Comparison of ENCODE assay signal across 27 cellular contexts in the genomic region with DNA sequence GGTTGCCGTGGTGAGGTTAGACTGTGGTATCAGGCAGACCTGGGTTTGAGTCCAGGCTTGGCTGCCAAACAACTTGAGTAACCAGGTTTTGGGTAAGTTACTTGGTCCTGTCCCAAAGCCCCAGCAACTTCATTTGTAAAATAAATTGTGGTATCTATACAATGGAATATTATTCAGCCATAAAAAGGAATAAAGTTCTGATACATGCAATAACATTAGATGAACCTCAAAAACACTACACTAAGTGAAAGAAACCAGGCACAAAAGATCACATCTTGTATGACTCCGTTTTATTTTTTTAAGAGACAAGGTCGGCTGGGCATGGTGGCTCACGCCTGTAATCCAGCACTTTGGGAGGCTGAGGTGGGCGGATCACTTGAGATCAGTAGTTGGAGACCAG. TPM values are rescaled to one million over a fixed set of nuclear protein-coding genes. Genes with fewer than 3 reads are reported as not detected.
DNase-seq lines count a peak whose midpoint lies in the region; ATAC-seq, FAIRE-seq and TF ChIP-seq lines count a peak whose summit lies in the region.
"Had no signal": no experiment of that assay in that cellular context is flagged by ENCODE, and none has a peak within 500 bp of the region (broad histone marks: within the 10 kb centered on the region; RNA-seq: fewer than 3 reads in every experiment).

No MANE protein-coding gene starts in this region.

- H3K4me2 ChIP-seq in H1 (ENCODE audit: insufficient read depth in 1 of 2, low read depth in 2 of 2, low read length in 2 of 2) (no peak overlapping the region), PC-3 (ENCODE audit: low read length) (no peak overlapping the region)
- H3K4me2 ChIP-seq: BLaER1 had no signal

- no peaks in the 10 kb centered on the region for H3K36me3 Mint-ChIP-seq in activated CD4-positive, alpha-beta memory T cell treated with anti-CD3 and anti-CD28 coated beads for 36 hours
- H3K36me3 Mint-ChIP-seq: CD14-positive monocyte; CD4-positive, alpha-beta memory T cell; CD4-positive, CD25-positive, alpha-beta regulatory T cell; CD8-positive, alpha-beta memory T cell had no signal

- TF ChIP-seq EP300 in H1 (IDR thresholded peaks at IDR 0.05; ENCODE audit: borderline replicate concordance in 1 of 2, low read depth in 2 of 2, low read length in 2 of 2): no peak

- H4K8ac ChIP-seq in H1 (ENCODE audit: extremely low read depth, insufficient read depth, low read length): no peak overlapping the region

- H3K9me3 Mint-ChIP-seq in activated CD4-positive, alpha-beta memory T cell treated with anti-CD3 and anti-CD28 coated beads for 36 hours: no peaks in the 10 kb centered on the region
- H3K9me3 Mint-ChIP-seq: CD14-positive monocyte; CD4-positive, alpha-beta memory T cell; CD4-positive, CD25-positive, alpha-beta regulatory T cell; CD8-positive, alpha-beta memory T cell had no signal

- no peak for TF ChIP-seq RAD21 in H1 (IDR thresholded peaks at IDR 0.05 in 1 of 2, conservative IDR thresholded peaks at IDR 0.05 in 1 of 2; ENCODE audit: low read depth in 2 of 2, low read length in 2 of 2)

- DNase-seq in H1 (ENCODE audit: low read depth in 1 of 2, low spot score in 2 of 2) (no peak), kidney (no peak), PC-3 (no peak)
- DNase-seq in activated CD4-positive, alpha-beta memory T cell treated with anti-CD3 and anti-CD28 coated beads for 36 hours: no peak
- DNase-seq: 8988T; ACHN; BE2C; C1 segment of cervical spinal cord; CD4-positive, alpha-beta memory T cell; CD4-positive, CD25-positive, alpha-beta regulatory T cell; CD8-positive, alpha-beta memory T cell; COR-L47; DMS 273 treated with DMSO at 0.1 percent for 48 hours; DMS153; DMS53; DMS79; DND-41; EL; GDM1 had no signal

- no peaks in the 10 kb centered on the region for H3K9me2 ChIP-seq in PC-3 (replicated peaks; ENCODE audit: low read length)

- BruUV-seq in PC-3 (replicated peaks; lab: Mats Ljungman, UMichigan): no TSS peak

- no peak overlapping the region for H3K56ac ChIP-seq in H1 (replicated peaks; ENCODE audit: insufficient read length, low read depth, low read length)

- FAIRE-seq in H1 (lab: Jason Lieb, UNC) (no peak), kidney (lab: Jason Lieb, UNC) (no peak)
- FAIRE-seq: A204.1, GM12891, GM19239 had no signal

- H4K20me1 ChIP-seq in H1 (replicated peaks in 1 of 2; ENCODE audit: control insufficient read depth in 1 of 2, insufficient read depth in 2 of 2, low read length in 2 of 2) (no peaks in the 10 kb centered on the region), PC-3 (ENCODE audit: low read length) (no peaks in the 10 kb centered on the region)
- H4K20me1 ChIP-seq: BLaER1 had no signal

- H3K9me3 ChIP-seq in HEK293 (ENCODE audit: control insufficient read depth, insufficient read depth, low read depth, low read length): no peaks in the 10 kb centered on the region
- no peaks in the 10 kb centered on the region for H3K9me3 ChIP-seq in H1 (ENCODE audit: insufficient read depth in 2 of 2, low read depth in 1 of 2, low read length in 1 of 2)
- no peaks in the 10 kb centered on the region for H3K9me3 ChIP-seq in kidney (ENCODE audit: control insufficient read depth in 1 of 2, low read length in 2 of 2)
- no peaks in the 10 kb centered on the region for H3K9me3 ChIP-seq in PC-3 (ENCODE audit: low read length)
- H3K9me3 ChIP-seq: BLaER1 had no signal

- H3K79me1 ChIP-seq in H1 (ENCODE audit: low read depth, low read length): no peaks in the 10 kb centered on the region

- CTCF ChIA-PET in HEK293 (lab: Yijun Ruan, JAX): interaction anchor here (0.6 to 1.8 kb wide), 2 partner anchors 11 to 20 kb away, joined by 3 to 13 read pairs; no protein-coding TSS in a partner anchor
- CTCF ChIA-PET in H1 (lab: Charles Lee; ENCODE audit: partially characterized antibody): interaction anchor here (0.7 kb wide), 1 partner anchor 9 kb away, joined by 6 read pairs; no protein-coding TSS in a partner anchor
- CTCF ChIA-PET in PC-3 (lab: Charles Lee): no interaction called here
- CTCF ChIA-PET in activated CD4-positive, alpha-beta memory T cell treated with anti-CD3 and anti-CD28 coated beads for 36 hours (lab: Charles Lee): no interaction called here

- H3K27me3 ChIP-seq in H1 (replicated peaks in 1 of 4; ENCODE audit: control insufficient read depth in 3 of 4, extremely low read depth in 1 of 4, insufficient read depth in 3 of 4, low read length in 3 of 4) (peaks cover 0 to 4% (median 1%) of the 10 kb centered on the region in 4 experiments; a peak in 2 of 7 replicates), PC-3 (ENCODE audit: low read length) (no peaks in the 10 kb centered on the region)
- H3K27me3 ChIP-seq: BE2C, BLaER1 had no signal

- no peak overlapping the region for H4K5ac ChIP-seq in H1 (ENCODE audit: insufficient read length, low read depth, low read length)

- no peak overlapping the region for H3K23ac ChIP-seq in H1 (ENCODE audit: insufficient read length)

- no peak overlapping the region for H3K18ac ChIP-seq in H1 (ENCODE audit: extremely low read depth, low read length)

- no peak overlapping the region for H2BK120ac ChIP-seq in H1 (replicated peaks; ENCODE audit: low read depth, low read length)

- no peak overlapping the region for H3K14ac ChIP-seq in H1 (ENCODE audit: insufficient read length)

- H2AK5ac ChIP-seq in H1 (ENCODE audit: low read depth, low read length): no peak overlapping the region

- H2BK5ac ChIP-seq in H1 (ENCODE audit: low read depth, low read length): no peak overlapping the region

- H4K91ac ChIP-seq in H1 (replicated peaks; ENCODE audit: insufficient read length, low read length): no peak overlapping the region

- H3K4me3 ChIP-seq in HEK293 (ENCODE audit: low read depth, low read length) (no peak overlapping the region), H1 (ENCODE audit: extremely low read depth in 1 of 4, insufficient read depth in 2 of 4, low read depth in 3 of 4, low read length in 4 of 4) (no peak overlapping the region), kidney (ENCODE audit: low read length in 2 of 2) (no peak overlapping the region), PC-3 (ENCODE audit: low read length) (no peak overlapping the region)
- H3K4me3 ChIP-seq: BLaER1 had no signal

- POLR2A ChIA-PET in HEK293 (lab: Yijun Ruan, JAX): no interaction called here
- POLR2A ChIA-PET in H1 (lab: Charles Lee; ENCODE audit: partially characterized antibody): no interaction called here
- POLR2A ChIA-PET in PC-3 (lab: Charles Lee; ENCODE audit: unreplicated experiment): no interaction called here
- POLR2A ChIA-PET in activated CD4-positive, alpha-beta memory T cell treated with anti-CD3 and anti-CD28 coated beads for 36 hours (lab: Charles Lee): no interaction called here

- H2BK12ac ChIP-seq in H1 (ENCODE audit: low read depth, low read length): peak overlapping the region; percentile 72; the same call in 1 of the 2 replicates

- intact Hi-C loops in kidney (cut with DNase I) (no loop called here), PC-3 (cut with micrococcal nuclease) (no loop called here)
- intact Hi-C loops in activated CD4-positive, alpha-beta memory T cell treated with anti-CD3 and anti-CD28 coated beads for 36 hours (cut with micrococcal nuclease): no loop called here

- no peak overlapping the region for H3K4me3 Mint-ChIP-seq in activated CD4-positive, alpha-beta memory T cell treated with anti-CD3 and anti-CD28 coated beads for 36 hours
- H3K4me3 Mint-ChIP-seq: CD14-positive monocyte; CD4-positive, alpha-beta memory T cell; CD4-positive, CD25-positive, alpha-beta regulatory T cell; CD8-positive, alpha-beta memory T cell had no signal

- H3K79me2 ChIP-seq in H1 (ENCODE audit: control insufficient read depth in 1 of 2, insufficient read depth in 2 of 2, low read length in 2 of 2): no peaks in the 10 kb centered on the region
- no peaks in the 10 kb centered on the region for H3K79me2 ChIP-seq in PC-3 (ENCODE audit: low read length)

- H3K36me3 ChIP-seq in HEK293 (ENCODE audit: control insufficient read depth in 2 of 2, insufficient read depth in 1 of 2, low read length in 2 of 2) (no peaks in the 10 kb centered on the region), H1 (ENCODE audit: control insufficient read depth in 2 of 4, insufficient read depth in 4 of 4, low read length in 3 of 4) (no peaks in the 10 kb centered on the region), kidney (ENCODE audit: control insufficient read depth in 1 of 2, insufficient read depth in 2 of 2, low read length in 2 of 2) (no peaks in the 10 kb centered on the region), PC-3 (ENCODE audit: low read depth, low read length) (no peaks in the 10 kb centered on the region)
- H3K36me3 ChIP-seq: BE2C, BLaER1 had no signal

- no peak for ATAC-seq in PC-3

- H3K27me3 Mint-ChIP-seq in activated CD4-positive, alpha-beta memory T cell treated with anti-CD3 and anti-CD28 coated beads for 36 hours: peaks cover 5% of the 10 kb centered on the region

- no peaks in the 10 kb centered on the region for H3K23me2 ChIP-seq in H1 (ENCODE audit: low read depth, low read length)

- H3K27ac ChIP-seq in HEK293 (ENCODE audit: extremely low read depth, low read depth, low read length) (no peak overlapping the region), H1 (ENCODE audit: low read depth, low read length) (no peak overlapping the region), kidney (ENCODE audit: low read depth in 2 of 2, low read length in 2 of 2) (no peak overlapping the region), PC-3 (ENCODE audit: low read length) (no peak overlapping the region)
- H3K27ac ChIP-seq: BLaER1 had no signal

- WGBS in H1 (ENCODE audit: extremely low coverage in 1 of 2, insufficient coverage in 1 of 2, insufficient read length in 1 of 2, insufficient replicate concordance in 2 of 2, low coverage in 1 of 2, low lambda C conversion rate in 2 of 2, missing lambda C conversion rate in 1 of 2), 2 experiments: 91% methylated on average over 5 of the region's 5 CpGs; no CpG with 5 or more reads in 1 of the 2 experiments

- H3K4me1 Mint-ChIP-seq in activated CD4-positive, alpha-beta memory T cell treated with anti-CD3 and anti-CD28 coated beads for 36 hours (ENCODE audit: low read depth): no peaks in the 10 kb centered on the region
- H3K4me1 Mint-ChIP-seq: CD14-positive monocyte; CD4-positive, alpha-beta memory T cell; CD4-positive, CD25-positive, alpha-beta regulatory T cell; CD8-positive, alpha-beta memory T cell had no signal

- TF ChIP-seq CTCF in HEK293 (tag by site-specific recombination; IDR thresholded peaks at IDR 0.05) (no peak), H1 (IDR thresholded peaks at IDR 0.05; ENCODE audit: control extremely low read depth in 1 of 3, insufficient read depth in 1 of 3, low read depth in 1 of 3, low read length in 3 of 3) (no peak), kidney (IDR thresholded peaks at IDR 0.05; ENCODE audit: borderline replicate concordance, extremely low read depth, insufficient read depth) (no peak), PC-3 (conservative IDR thresholded peaks at IDR 0.05; ENCODE audit: low read depth, low read length) (no peak)

- H2BK20ac ChIP-seq in H1 (ENCODE audit: low read length): no peak overlapping the region

- no peak overlapping the region for H3K27ac Mint-ChIP-seq in activated CD4-positive, alpha-beta memory T cell treated with anti-CD3 and anti-CD28 coated beads for 36 hours
- H3K27ac Mint-ChIP-seq: CD14-positive monocyte; CD4-positive, alpha-beta memory T cell; CD4-positive, CD25-positive, alpha-beta regulatory T cell had no signal

- no peaks in the 10 kb centered on the region for H3K4me1 ChIP-seq in HEK293 (ENCODE audit: control insufficient read depth, insufficient read depth, low read length)
- peaks cover 4 to 14% (median 8%) of the 10 kb centered on the region in 4 experiments for H3K4me1 ChIP-seq in H1 (replicated peaks in 1 of 4; ENCODE audit: control insufficient read depth in 3 of 4, insufficient read depth in 4 of 4, low read length in 3 of 4)
- H3K4me1 ChIP-seq in kidney (ENCODE audit: control insufficient read depth in 1 of 2, insufficient read depth in 1 of 2, low read depth in 1 of 2, low read length in 2 of 2): no peaks in the 10 kb centered on the region
- H3K4me1 ChIP-seq in PC-3 (ENCODE audit: insufficient read depth, low read length): no peaks in the 10 kb centered on the region
- H3K4me1 ChIP-seq: BE2C, BLaER1 had no signal

- no peaks in the 10 kb centered on the region for H3F3A ChIP-seq in PC-3 (ENCODE audit: low read length, unreplicated experiment)

- no peak overlapping the region for H2BK15ac ChIP-seq in H1 (ENCODE audit: low read length)

- H3K4ac ChIP-seq in H1 (replicated peaks; ENCODE audit: insufficient read length, low read depth, low read length): no peak overlapping the region

- TF ChIP-seq POLR2A in H1 (IDR thresholded peaks at IDR 0.05; ENCODE audit: control extremely low read depth in 1 of 2, low read depth in 2 of 2, low read length in 2 of 2): no peak

- no peak overlapping the region for H3K9ac ChIP-seq in H1 (replicated peaks in 1 of 4; ENCODE audit: extremely low read depth in 1 of 4, low read depth in 3 of 4, low read length in 3 of 4)
- H3K9ac ChIP-seq in kidney (ENCODE audit: low read length in 2 of 2): no peak overlapping the region
- H3K9ac ChIP-seq in PC-3 (ENCODE audit: low read length): no peak overlapping the region
- H3K9ac ChIP-seq: BLaER1 had no signal

- no peak overlapping the region for H2AFZ ChIP-seq in H1 (ENCODE audit: low read length)
- H2AFZ ChIP-seq in PC-3 (ENCODE audit: low read length): no peak overlapping the region

RNA-seq across cellular contexts. Expression of a gene that starts 16.4 kb away (rescaled TPM):
- total RNA-seq in H1 (2021; fragmentation: NEBNext Ultra II Directional; extraction: Animal tissue kit (Norgen Biotek cat#: 25700)): 1.5 and 2.7 TPM in 2 replicates
- polyA plus RNA-seq in H1 (2011; rRNA removed) (1.1 and 1.8 TPM in 2 replicates), kidney (ENCODE audit: insufficient read depth, low read depth, low replicate concordance) (0.56 TPM)
- 0.92 TPM for polyA plus RNA-seq in H1 (2011; cell fraction: cytosol; rRNA removed)
- polyA plus RNA-seq in H1 (2011; cell fraction: nucleus; rRNA removed): 0.51 TPM
- polyA plus RNA-seq in H1 (2012, experiment 1 of 2): 0.74 to 2.0 TPM (median 1.5 TPM) in 4 replicates
- 2.5 TPM for polyA plus RNA-seq in H1 (2012, experiment 2 of 2)
- polyA plus RNA-seq in H1 (2013, experiment 1 of 2): 1.9 TPM
- 1.7 TPM for polyA plus RNA-seq in H1 (2013, experiment 2 of 2)
- polyA minus RNA-seq in H1 (2011; rRNA and poly(A)+ RNA removed): 0.59 and 0.73 TPM in 2 replicates
- not detected for polyA minus RNA-seq in H1 (2011; cell fraction: cytosol; rRNA and poly(A)+ RNA removed)
- polyA minus RNA-seq in H1 (2011; cell fraction: nucleus; rRNA and poly(A)+ RNA removed): 0.40 TPM
- total RNA-seq in kidney (0.16 TPM), PC-3 (2014; rRNA removed) (not detected in 2 replicates)
- not detected for total RNA-seq in activated CD4-positive, alpha-beta memory T cell treated with anti-CD3 and anti-CD28 coated beads for 36 hours
- total RNA-seq: A673; CD4-positive, alpha-beta memory T cell; CD4-positive, CD25-positive, alpha-beta regulatory T cell; CD8-positive, alpha-beta memory T cell; G401 had no signal
- polyA plus RNA-seq: CD14-positive monocyte; CD4-positive, alpha-beta memory T cell; CD4-positive, CD25-positive, alpha-beta regulatory T cell; CD8-positive, alpha-beta memory T cell had no signal

RNA-seq across cellular contexts. Expression of a gene that starts 20.5 kb away (rescaled TPM):
- 28.2 and 29.4 TPM in 2 replicates for total RNA-seq in H1 (2021; fragmentation: NEBNext Ultra II Directional; extraction: Animal tissue kit (Norgen Biotek cat#: 25700))
- polyA plus RNA-seq in H1 (2011; rRNA removed) (4.1 and 8.4 TPM in 2 replicates), kidney (ENCODE audit: insufficient read depth, low read depth, low replicate concordance) (12.4 TPM)
- 13.3 TPM for polyA plus RNA-seq in H1 (2011; cell fraction: cytosol; rRNA removed)
- 3.3 TPM for polyA plus RNA-seq in H1 (2011; cell fraction: nucleus; rRNA removed)
- polyA plus RNA-seq in H1 (2012, experiment 1 of 2): 13.0 to 20.7 TPM (median 14.7 TPM) in 4 replicates
- polyA plus RNA-seq in H1 (2012, experiment 2 of 2): 8.4 TPM
- polyA plus RNA-seq in H1 (2013, experiment 1 of 2): 14.7 TPM
- 14.5 TPM for polyA plus RNA-seq in H1 (2013, experiment 2 of 2)
- 14.5 and 17.4 TPM in 2 replicates for polyA minus RNA-seq in H1 (2011; rRNA and poly(A)+ RNA removed)
- 22.2 TPM for polyA minus RNA-seq in H1 (2011; cell fraction: cytosol; rRNA and poly(A)+ RNA removed)
- polyA minus RNA-seq in H1 (2011; cell fraction: nucleus; rRNA and poly(A)+ RNA removed): 9.6 TPM
- total RNA-seq in kidney (43.1 TPM), PC-3 (2014; rRNA removed) (62.2 and 62.9 TPM in 2 replicates)
- total RNA-seq in activated CD4-positive, alpha-beta memory T cell treated with anti-CD3 and anti-CD28 coated beads for 36 hours: 10 to 100 TPM; 18.7 to 20.7 TPM

Comparison
In these comparisons a context has a peak if more than half of its experiments do, and no peak if none do; other contexts are left out.
1. CTCF ChIA-PET loops: an anchor here in HEK293 (0.6 to 1.8 kb wide) and H1 (0.7 kb wide); none called in PC-3 and activated CD4-positive, alpha-beta memory T cell treated with anti-CD3 and anti-CD28 coated beads for 36 hours.